Comparison of ENCODE assay signal across 9 cellular contexts in the genomic region with DNA sequence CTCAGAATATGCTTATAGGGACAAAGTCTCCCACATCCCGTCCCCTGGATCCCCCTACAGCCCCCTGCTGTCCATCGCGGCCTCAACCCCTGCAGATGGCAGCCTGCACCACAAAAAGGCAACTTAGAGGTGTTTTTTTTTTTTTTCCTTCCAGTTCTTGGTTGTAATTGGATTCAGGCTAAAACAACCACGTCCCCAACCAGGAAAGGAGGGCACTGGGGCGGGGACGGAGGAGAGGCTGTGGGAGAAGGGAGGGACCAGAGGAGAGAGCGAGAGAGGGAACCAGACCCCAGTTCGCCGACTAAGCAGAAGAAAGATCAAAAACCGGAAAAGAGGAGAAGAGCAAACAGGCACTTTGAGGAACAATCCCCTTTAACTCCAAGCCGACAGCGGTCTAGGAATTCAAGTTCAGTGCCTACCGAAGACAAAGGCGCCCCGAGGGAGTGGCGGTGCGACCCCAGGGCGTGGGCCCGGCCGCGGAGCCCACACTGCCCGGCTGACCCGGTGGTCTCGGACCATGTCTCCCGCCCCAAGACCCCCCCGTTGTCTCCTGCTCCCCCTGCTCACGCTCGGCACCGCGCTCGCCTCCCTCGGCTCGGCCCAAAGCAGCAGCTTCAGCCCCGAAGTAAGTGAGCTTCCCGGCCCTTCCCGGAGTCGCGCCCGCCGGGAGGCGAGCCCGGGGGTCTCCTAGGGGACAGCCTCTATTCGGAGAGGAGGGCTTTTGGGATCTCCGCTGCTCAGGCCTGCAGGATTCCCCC. TPM values are rescaled to one million over a fixed set of nuclear protein-coding genes. Genes with fewer than 3 reads are reported as not detected.
DNase-seq lines count a peak whose midpoint lies in the region; ATAC-seq and TF ChIP-seq lines count a peak whose summit lies in the region.
"Had no signal": no experiment of that assay in that cellular context is flagged by ENCODE, and none has a peak within 500 bp of the region (broad histone marks: within the 10 kb centered on the region; RNA-seq: fewer than 3 reads in every experiment).

MMP14 (plus strand) TSS at position 285 of the 758 bp plus-strand sequence; CDS start at position 518, 233 bp downstream.

- CTCF ChIA-PET in T-cell (lab: Charles Lee) = interaction anchor here (0.5 to 0.7 kb wide), 2 partner anchors 18 to 235 kb away, joined by 3 to 4 read pairs; no protein-coding TSS in a partner anchor

- TF ChIP-seq CTCF in esophagus squamous epithelium (IDR thresholded peaks at IDR 0.05) = peak in 2 of 6 experiments; percentile 26 to 31

- no peaks in the 10 kb centered on the region for H3K9me3 Mint-ChIP-seq in T-cell

- H3K4me3 ChIP-seq in esophagus squamous epithelium = peak within 1 kb of the TSS; percentile 83 to 92 (median 88)
- peak within 1 kb of the TSS; percentile 96 to 97 for H3K4me3 ChIP-seq in muscle layer of colon (ENCODE audit: low read depth in 1 of 2, low read length in 2 of 2)

- TF ChIP-seq POLR2A in esophagus squamous epithelium (IDR thresholded peaks at IDR 0.05) = peak in 3 of 4 donors; percentile 57 to 79 (median 68)

- H3K9me3 ChIP-seq in esophagus squamous epithelium (no peaks in the 10 kb centered on the region), muscle layer of colon (ENCODE audit: low read length) (no peaks in the 10 kb centered on the region)

- no peaks in the 10 kb centered on the region for H3K27me3 ChIP-seq in esophagus squamous epithelium
- H3K27me3 ChIP-seq in muscle layer of colon (ENCODE audit: control insufficient read depth in 1 of 2, insufficient read depth in 2 of 2, low read length in 2 of 2) = no peaks in the 10 kb centered on the region

- H3K4me1 Mint-ChIP-seq in T-cell = peaks cover 9 to 21% (median 18%) of the 10 kb centered on the region in 3 donors

- H3K36me3 Mint-ChIP-seq in T-cell = peaks cover 16% of the 10 kb centered on the region

- H3K4me1 ChIP-seq in esophagus squamous epithelium (peaks cover 18 to 51% (median 32%) of the 10 kb centered on the region in 3 donors), muscle layer of colon (ENCODE audit: insufficient read depth, low read length) (peaks cover 29% of the 10 kb centered on the region)

- H3K4me3 Mint-ChIP-seq in T-cell = peak within 1 kb of the TSS; percentile 81 to 90 (median 87)

- peaks cover 0 to 50% (median 5%) of the 10 kb centered on the region in 3 donors for H3K36me3 ChIP-seq in esophagus squamous epithelium
- H3K36me3 ChIP-seq in muscle layer of colon (ENCODE audit: insufficient read depth, low read length) = peaks cover 19% of the 10 kb centered on the region

- DNase-seq in NCI-H748 (lab: John Stamatoyannopoulos, UW; ENCODE audit: unreplicated experiment) (peak; percentile 35), NCI-H748 treated with DMSO at 0.1 percent for 48 hours (lab: John Stamatoyannopoulos, UW) (no peak), T-cell (no peak), esophagus squamous epithelium (lab: John Stamatoyannopoulos, UW) (no peak), NCI-H69 (lab: John Stamatoyannopoulos, UW) (no peak)

- peaks cover 13 to 28% of the 10 kb centered on the region in 2 donors for H3K27me3 Mint-ChIP-seq in T-cell

- peak within 1 kb of the TSS; percentile 96 to 99 (median 99) for H3K27ac ChIP-seq in esophagus squamous epithelium
- peak within 1 kb of the TSS; percentile 86 for H3K27ac ChIP-seq in muscle layer of colon (ENCODE audit: low read depth, low read length)
- H3K27ac ChIP-seq: C4-2B had no signal

- POLR2A ChIA-PET in T-cell (lab: Charles Lee) = no interaction called here

- H3K9ac ChIP-seq in muscle layer of colon (ENCODE audit: low read length) = peak within 1 kb of the TSS; percentile 89

- intact Hi-C loops in esophagus squamous epithelium (cut with DNase I) = loop anchor here (10.0 kb wide), 1 partner anchor 242 kb away; the partner anchor contains the start of gene ABHD4

- ATAC-seq in T-cell (replicated peaks in 1 of 4) (no peak), GM21528 (IDR thresholded peaks at IDR 0.05; ENCODE audit: low FRiP score, unreplicated experiment) (no peak), HG03442 (IDR thresholded peaks at IDR 0.05; ENCODE audit: unreplicated experiment) (no peak)

- peak within 1 kb of the TSS; percentile 29 to 55 for H3K27ac Mint-ChIP-seq in T-cell

- WGBS in esophagus squamous epithelium, 2 donors = 5 to 11% methylated on average over 22 to 35 of the region's 44 CpGs

RNA-seq across cellular contexts. Expression of gene MMP14, which starts in this region (rescaled TPM):
- total RNA-seq in T-cell = 1 to 10 TPM; 1.9 to 3.7 (median 2.3) TPM
- total RNA-seq in esophagus squamous epithelium = 100 to 1,000 TPM in 3 of 4 donors, 10 to 100 TPM in 1; 67.9 to 127 (median 102) TPM

Comparison
In these comparisons a context has a peak if more than half of its experiments do, and no peak if none do; other contexts are left out.
1. RNA of gene MMP14 (total RNA-seq): 67.9 to 127 TPM in esophagus squamous epithelium; 1.9 to 3.7 TPM in T-cell; every median in the first group is over 10 times any median in the second.